In genomic region chr1:238199325-238199724, GRCh38 we compare ENCODE assay signal across 18 cellular contexts.
DNase-seq lines count a peak whose midpoint lies in the region; ATAC-seq and TF ChIP-seq lines count a peak whose summit lies in the region.
"Had no signal": no experiment of that assay in that cellular context is flagged by ENCODE, and none has a peak within 500 bp of the region (broad histone marks: within the 10 kb centered on the region; RNA-seq: fewer than 3 reads in every experiment).

No MANE protein-coding gene starts in this region.

- H3K36me3 ChIP-seq in mammary epithelial cell (ENCODE audit: insufficient read depth, low read length) (no peaks in the 10 kb centered on the region), neural progenitor cell (no peaks in the 10 kb centered on the region)
- H3K36me3 ChIP-seq: BLaER1 treated with 17β-estradiol and CSF1 and Interleukin-3, amounts not matched to agents 10 nM and 100 nM had no signal

- no TSS peak for BruUV-seq in mammary epithelial cell (replicated peaks; lab: Mats Ljungman, UMichigan)
- no TSS peak for BruUV-seq in MCF 10A (replicated peaks; lab: Mats Ljungman, UMichigan)

- no peak overlapping the region for H3K27ac ChIP-seq in mammary epithelial cell (ENCODE audit: insufficient read depth, low read depth, low read length)
- H3K27ac ChIP-seq in neural progenitor cell: peak overlapping the region; percentile 66
- H3K27ac ChIP-seq: 22Rv1; BLaER1 treated with 17β-estradiol and CSF1 and Interleukin-3, amounts not matched to agents 10 nM and 100 nM had no signal

- H3K9me3 ChIP-seq in mammary epithelial cell (replicated peaks; ENCODE audit: insufficient read depth, low read length) (no peaks in the 10 kb centered on the region), neural progenitor cell (ENCODE audit: low read depth) (no peaks in the 10 kb centered on the region)

- no peak overlapping the region for H3K9ac ChIP-seq in mammary epithelial cell (ENCODE audit: insufficient read depth, low read length)
- no peak overlapping the region for H3K9ac ChIP-seq in neural progenitor cell
- H3K9ac ChIP-seq: BLaER1 treated with 17β-estradiol and CSF1 and Interleukin-3, amounts not matched to agents 10 nM and 100 nM had no signal

- H3K27me3 ChIP-seq in mammary epithelial cell (ENCODE audit: insufficient read depth, low read length): no peaks in the 10 kb centered on the region
- no peaks in the 10 kb centered on the region for H3K27me3 ChIP-seq in neural progenitor cell
- H3K27me3 ChIP-seq: BLaER1 treated with 17β-estradiol and CSF1 and Interleukin-3, amounts not matched to agents 10 nM and 100 nM had no signal

- no peak overlapping the region for H3K4me3 Mint-ChIP-seq in MCF 10A (ENCODE audit: unreplicated experiment)
- no peak overlapping the region for H3K4me3 Mint-ChIP-seq in WTC11
- H3K4me3 Mint-ChIP-seq in neural progenitor cell: no peak overlapping the region
- H3K4me3 Mint-ChIP-seq: B cell; CD8-positive, alpha-beta T cell; H9 had no signal

- H3F3A ChIP-seq in neural progenitor cell (ENCODE audit: low read depth): peaks cover 15% of the 10 kb centered on the region

- H3K4me2 ChIP-seq in mammary epithelial cell (ENCODE audit: insufficient read depth, low read depth, low read length): no peak overlapping the region
- H3K4me2 ChIP-seq in neural progenitor cell: peak overlapping the region; percentile 54
- H3K4me2 ChIP-seq: BLaER1 treated with 17β-estradiol and CSF1 and Interleukin-3, amounts not matched to agents 10 nM and 100 nM had no signal

- H3K4me1 Mint-ChIP-seq in MCF 10A (ENCODE audit: insufficient read depth, unreplicated experiment): no peaks in the 10 kb centered on the region
- peaks cover 13% of the 10 kb centered on the region for H3K4me1 Mint-ChIP-seq in WTC11
- H3K4me1 Mint-ChIP-seq in neural progenitor cell: peaks cover 13% of the 10 kb centered on the region
- H3K4me1 Mint-ChIP-seq: B cell had no signal

- H3K36me3 Mint-ChIP-seq in MCF 10A (ENCODE audit: insufficient read depth, unreplicated experiment) (peaks cover 5% of the 10 kb centered on the region), WTC11 (no peaks in the 10 kb centered on the region), neural progenitor cell (no peaks in the 10 kb centered on the region)
- H3K36me3 Mint-ChIP-seq: CD8-positive, alpha-beta T cell had no signal

- H3K27me3 Mint-ChIP-seq in MCF 10A (ENCODE audit: insufficient read depth, unreplicated experiment) (no peaks in the 10 kb centered on the region), WTC11 (ENCODE audit: low read depth) (no peaks in the 10 kb centered on the region), neural progenitor cell (ENCODE audit: insufficient read depth, low read depth) (peaks cover 2% of the 10 kb centered on the region)
- H3K27me3 Mint-ChIP-seq: B cell had no signal

- POLR2A ChIA-PET in MCF 10A (lab: Yijun Ruan, JAX) (interaction anchor here (0.6 kb wide), 1 partner anchor 749 kb away, joined by 3 read pairs; no protein-coding TSS in a partner anchor), WTC11 (lab: Charles Lee) (no interaction called here)

- TF ChIP-seq CTCF in mammary epithelial cell (conservative IDR thresholded peaks at IDR 0.05 in 1 of 2, IDR thresholded peaks at IDR 0.05 in 1 of 2; ENCODE audit: extremely low read depth in 1 of 2, insufficient read depth in 1 of 2, low read depth in 1 of 2, low read length in 2 of 2) (no peak), MCF 10A (IDR thresholded peaks at IDR 0.05; ENCODE audit: unreplicated experiment) (no peak), WTC11 (IDR thresholded peaks at IDR 0.05) (no peak), neural progenitor cell (IDR thresholded peaks at IDR 0.05) (no peak)

- DNase-seq in mammary epithelial cell: no peak
- no peak for DNase-seq in MCF 10A (ENCODE audit: unreplicated experiment)
- no peak for DNase-seq in WTC11 (ENCODE audit: low spot score)
- peak; percentile 63 for DNase-seq in neural progenitor cell (ENCODE audit: low spot score)
- no peak for DNase-seq in activated CD8-positive, alpha-beta memory T cell treated with anti-CD3 and anti-CD28 coated beads, Interleukin-2, amount 50 U/mL, for 48 hours
- no peak for DNase-seq in 8988T
- DNase-seq: Calu3; CD8-positive, alpha-beta T cell; DMS79 treated with DMSO at 0.1 percent for 48 hours; GF-D8; GOT3; H9; IMR-90 had no signal

- H3K4me1 ChIP-seq in mammary epithelial cell (ENCODE audit: insufficient read depth, low read length) (peaks cover 3% of the 10 kb centered on the region), neural progenitor cell (peaks cover 27% of the 10 kb centered on the region)
- H3K4me1 ChIP-seq: BLaER1 treated with 17β-estradiol and CSF1 and Interleukin-3, amounts not matched to agents 10 nM and 100 nM had no signal

- H3K27ac Mint-ChIP-seq in MCF 10A (ENCODE audit: low read depth, unreplicated experiment): no peak overlapping the region
- H3K27ac Mint-ChIP-seq in WTC11: no peak overlapping the region
- H3K27ac Mint-ChIP-seq in neural progenitor cell: no peak overlapping the region
- H3K27ac Mint-ChIP-seq: B cell; CD8-positive, alpha-beta T cell had no signal

- no peaks in the 10 kb centered on the region for H3K79me2 ChIP-seq in mammary epithelial cell (ENCODE audit: insufficient read depth, low read length)
- no peaks in the 10 kb centered on the region for H3K79me2 ChIP-seq in neural progenitor cell (ENCODE audit: low read depth)

- CTCF ChIA-PET in mammary epithelial cell (lab: Charles Lee; ENCODE audit: low non-redundant PET): no interaction called here
- CTCF ChIA-PET in MCF 10A (lab: Yijun Ruan, JAX): interaction anchor here (1.3 kb wide), 1 partner anchor 348 kb away, joined by 3 read pairs; no protein-coding TSS in a partner anchor
- CTCF ChIA-PET in WTC11 (lab: Charles Lee): interaction anchor here (1.9 kb wide), 1 partner anchor 335 kb away, joined by 6 read pairs; no protein-coding TSS in a partner anchor

- in situ Hi-C loops in mammary epithelial cell (cut with MboI; ENCODE audit: low sequenced_read_pairs in 2 of 2): no loop called here

- ATAC-seq in WTC11: peak; percentile 59; the same call in 1 of the 2 replicates
- no peak for ATAC-seq in HG03039 (IDR thresholded peaks at IDR 0.05; ENCODE audit: unreplicated experiment)
- ATAC-seq: CD8-positive, alpha-beta T cell; K562 had no signal

- 38% methylated on average over 1 of the region's 1 CpG for WGBS in mammary epithelial cell (ENCODE audit: low coverage, missing lambda C conversion rate)

- H4K20me1 ChIP-seq in mammary epithelial cell (ENCODE audit: insufficient read depth, low read length): no peaks in the 10 kb centered on the region
- no peaks in the 10 kb centered on the region for H4K20me1 ChIP-seq in neural progenitor cell (ENCODE audit: low read depth)
- H4K20me1 ChIP-seq: BLaER1 treated with 17β-estradiol and CSF1 and Interleukin-3, amounts not matched to agents 10 nM and 100 nM had no signal

- intact Hi-C loops in mammary epithelial cell (cut with micrococcal nuclease) (no loop called here), MCF 10A (cut with micrococcal nuclease) (no loop called here)

- dilution Hi-C loops in mammary epithelial cell (cut with HindIII; ENCODE audit: low sequenced_read_pairs): no loop called here

- no peak overlapping the region for H3K4me3 ChIP-seq in mammary epithelial cell (replicated peaks in 1 of 3; ENCODE audit: insufficient read depth in 1 of 3, low read depth in 2 of 3, low read length in 3 of 3)
- peak overlapping the region; percentile 13 for H3K4me3 ChIP-seq in neural progenitor cell
- H3K4me3 ChIP-seq: BLaER1 treated with 17β-estradiol and CSF1 and Interleukin-3, amounts not matched to agents 10 nM and 100 nM; K562 had no signal

- H2AFZ ChIP-seq in mammary epithelial cell (ENCODE audit: low read depth, low read length) (peak overlapping the region; percentile 7), neural progenitor cell (replicated peaks) (no peak overlapping the region)

- H3K9me3 Mint-ChIP-seq in MCF 10A (ENCODE audit: unreplicated experiment): no peaks in the 10 kb centered on the region
- H3K9me3 Mint-ChIP-seq in WTC11: peaks cover 15% of the 10 kb centered on the region
- no peaks in the 10 kb centered on the region for H3K9me3 Mint-ChIP-seq in neural progenitor cell
- H3K9me3 Mint-ChIP-seq: H9 had no signal

TF ChIP-seq in WTC11, 78 proteins besides CTCF, POLR2A, EP300 and RAD21 (continues in another document):
- no peak for TF ChIP-seq AFF4 (CRISPR knock-in tag; IDR thresholded peaks at IDR 0.05; ENCODE audit: borderline replicate concordance)
- TF ChIP-seq GRHL2 (CRISPR knock-in tag; IDR thresholded peaks at IDR 0.05; ENCODE audit: insufficient replicate concordance, severe bottlenecking): no peak
- TF ChIP-seq IRF1 (CRISPR knock-in tag; IDR thresholded peaks at IDR 0.05): no peak
